Comparison of ENCODE assay signal across 8 cellular contexts in the genomic region with DNA sequence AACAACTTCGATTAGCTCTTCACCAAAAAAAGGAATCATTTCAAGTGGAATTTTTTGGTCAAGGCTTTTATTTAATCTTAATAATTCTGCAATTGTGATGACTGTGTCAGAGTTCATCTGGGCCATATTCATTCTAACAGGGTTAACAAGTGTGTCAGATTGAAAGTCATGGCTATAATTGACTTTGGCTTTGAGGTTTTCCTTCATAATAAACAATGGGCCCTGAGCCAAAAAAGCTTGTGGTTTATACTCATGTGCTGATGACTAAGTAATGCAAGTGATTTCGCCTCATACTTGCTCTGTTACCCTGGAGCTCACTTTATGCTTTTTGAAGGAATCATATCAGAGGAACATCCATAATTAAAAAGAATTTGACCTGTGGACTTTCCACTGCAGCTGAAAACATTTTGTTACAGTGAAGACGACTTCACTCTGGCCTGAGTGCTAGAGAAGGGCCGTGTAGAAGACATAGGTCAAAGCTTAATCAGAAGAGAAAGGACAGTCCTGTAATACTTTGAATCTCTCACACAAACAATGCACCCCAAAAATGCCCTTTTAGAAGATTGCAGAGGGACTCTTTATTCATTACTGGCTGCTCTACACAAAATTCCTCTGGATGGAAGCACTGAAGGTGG.
DNase-seq lines count a peak whose midpoint lies in the region; ATAC-seq and TF ChIP-seq lines count a peak whose summit lies in the region.

No MANE protein-coding gene starts in this region.

- intact Hi-C loops in mucosa of descending colon (cut with DNase I, micrococcal nuclease) (no loop called here), Caco-2 (cut with micrococcal nuclease; ENCODE audit: unreplicated experiment) (no loop called here), thyroid gland (cut with DNase I) (no loop called here)

- H3K27me3 ChIP-seq in Caco-2 (replicated peaks; ENCODE audit: control insufficient read depth, insufficient read depth, low read length) (no peaks in the 10 kb centered on the region), thyroid gland (no peaks in the 10 kb centered on the region)

- ATAC-seq in activated T-cell treated with anti-CD3 and anti-CD28 coated beads, Interleukin-2, amount 50 U/mL, for 4 hours, result peak; percentile 82 to 93
- ATAC-seq in HG02678 (IDR thresholded peaks at IDR 0.05; ENCODE audit: unreplicated experiment), result peak; percentile 79
- ATAC-seq in mucosa of descending colon, result peak; percentile 65

- no peaks in the 10 kb centered on the region for H3K4me1 ChIP-seq in mucosa of descending colon (ENCODE audit: low read depth)
- H3K4me1 ChIP-seq in Caco-2, result no peaks in the 10 kb centered on the region
- no peaks in the 10 kb centered on the region for H3K4me1 ChIP-seq in thyroid gland

- no TSS peak for BruUV-seq in Caco-2 (replicated peaks; lab: Mats Ljungman, UMichigan)

- no peak overlapping the region for H3K4me3 ChIP-seq in mucosa of descending colon
- no peak overlapping the region for H3K4me3 ChIP-seq in Caco-2 (ENCODE audit: low read depth, low read length)
- H3K4me3 ChIP-seq in thyroid gland (replicated peaks in 1 of 3), result no peak overlapping the region

- no peak for TF ChIP-seq POLR2A in thyroid gland (IDR thresholded peaks at IDR 0.05)

- H3K9me3 Mint-ChIP-seq in activated T-cell treated with anti-CD3 and anti-CD28 coated beads, Interleukin-2, amount 50 U/mL, for 4 hours, result no peaks in the 10 kb centered on the region
- no peaks in the 10 kb centered on the region for H3K9me3 Mint-ChIP-seq in Caco-2 (ENCODE audit: unreplicated experiment)

- H3K27ac ChIP-seq in angular gyrus (ENCODE audit: low read depth, low read length), result peak overlapping the region; percentile 16
- no peak overlapping the region for H3K27ac ChIP-seq in thyroid gland

- peaks cover 43% of the 10 kb centered on the region for H3K36me3 Mint-ChIP-seq in activated T-cell treated with anti-CD3 and anti-CD28 coated beads, Interleukin-2, amount 50 U/mL, for 4 hours (ENCODE audit: insufficient read depth)
- H3K36me3 Mint-ChIP-seq in Caco-2 (ENCODE audit: insufficient read depth, unreplicated experiment), result no peaks in the 10 kb centered on the region

- H3K4me1 Mint-ChIP-seq in activated T-cell treated with anti-CD3 and anti-CD28 coated beads, Interleukin-2, amount 50 U/mL, for 4 hours (ENCODE audit: low read depth), result peaks cover 15% of the 10 kb centered on the region
- H3K4me1 Mint-ChIP-seq in Caco-2 (ENCODE audit: low read depth, unreplicated experiment), result no peaks in the 10 kb centered on the region

- TF ChIP-seq CTCF in mucosa of descending colon (IDR thresholded peaks at IDR 0.05) (no peak), Caco-2 (IDR thresholded peaks at IDR 0.05; ENCODE audit: insufficient read depth in 1 of 2, low read depth in 1 of 2, low read length in 1 of 2, severe bottlenecking in 1 of 2, unreplicated experiment in 1 of 2) (no peak), thyroid gland (IDR thresholded peaks at IDR 0.05) (no peak)

- H3K27ac Mint-ChIP-seq in Caco-2 (ENCODE audit: unreplicated experiment), result no peak overlapping the region

- H3K36me3 ChIP-seq in mucosa of descending colon (ENCODE audit: low read depth), result no peaks in the 10 kb centered on the region
- H3K36me3 ChIP-seq in Caco-2 (ENCODE audit: control insufficient read depth, insufficient read depth, low read length), result no peaks in the 10 kb centered on the region; the same call in 1 of the 2 replicates
- peaks cover 0 to 2% of the 10 kb centered on the region in 2 donors for H3K36me3 ChIP-seq in thyroid gland

- H3K27me3 Mint-ChIP-seq in activated T-cell treated with anti-CD3 and anti-CD28 coated beads, Interleukin-2, amount 50 U/mL, for 4 hours (ENCODE audit: low read depth), result no peaks in the 10 kb centered on the region
- H3K27me3 Mint-ChIP-seq in Caco-2 (ENCODE audit: insufficient read depth, unreplicated experiment), result no peaks in the 10 kb centered on the region

- no peak overlapping the region for H3K4me3 Mint-ChIP-seq in activated T-cell treated with anti-CD3 and anti-CD28 coated beads, Interleukin-2, amount 50 U/mL, for 4 hours
- no peak overlapping the region for H3K4me3 Mint-ChIP-seq in Caco-2 (ENCODE audit: unreplicated experiment)

- POLR2A ChIA-PET in Caco-2 (lab: Charles Lee), result no interaction called here

- CTCF ChIA-PET in Caco-2 (lab: Charles Lee), result no interaction called here

- DNase-seq in activated T-cell treated with anti-CD3 and anti-CD28 coated beads, Interleukin-2, amount 50 U/mL, for 4 hours, result no peak
- DNase-seq in activated T-cell treated with anti-CD3 and anti-CD28 coated beads for 4 hours (no peak), NCI-H128 (lab: John Stamatoyannopoulos, UW; ENCODE audit: unreplicated experiment) (peak; percentile 11), mucosa of descending colon (peak in 1 of 3 donors; percentile 46), Caco-2 (no peak), thyroid gland (no peak)

- H3K9me3 ChIP-seq in mucosa of descending colon (no peaks in the 10 kb centered on the region), Caco-2 (no peaks in the 10 kb centered on the region), thyroid gland (no peaks in the 10 kb centered on the region)

- WGBS in thyroid gland, 2 donors, result 75 to 79% methylated on average over 4 of the region's 4 CpGs
